In genomic region chr19:2061093-2061935, GRCh38 we compare ENCODE assay signal across 1 cellular context.
TF ChIP-seq lines count a peak whose summit lies in the region.

No MANE protein-coding gene starts in this region.

TF ChIP-seq in K562, 482 proteins besides CTCF, POLR2A, EP300 and RAD21 (continued from another document and continues in another):
- no peak; the same call in 1 of the 2 replicates for TF ChIP-seq GMEB1 (CRISPR knock-in tag; IDR thresholded peaks at IDR 0.05)
- peak; percentile 86 for TF ChIP-seq MEIS2 (IDR thresholded peaks at IDR 0.05; ENCODE audit: partially characterized antibody)
- peak; percentile 60 for TF ChIP-seq BHLHE40 (IDR thresholded peaks at IDR 0.05; ENCODE audit: low read length)
- no peak for TF ChIP-seq DNMT1 (IDR thresholded peaks at IDR 0.05)
- TF ChIP-seq SMARCB1 (IDR thresholded peaks at IDR 0.05; ENCODE audit: insufficient read length, low read depth), result no peak
- TF ChIP-seq HDAC3 (IDR thresholded peaks at IDR 0.05; ENCODE audit: borderline replicate concordance, partially characterized antibody), result no peak
- no peak for TF ChIP-seq SNIP1 (IDR thresholded peaks at IDR 0.05; ENCODE audit: low read depth)
- TF ChIP-seq HNRNPLL (IDR thresholded peaks at IDR 0.05; ENCODE audit: low read depth, low read length, poor library complexity, severe bottlenecking), result peak; percentile 28
- peak; percentile 85 for TF ChIP-seq CXXC5 (CRISPR knock-in tag; IDR thresholded peaks at IDR 0.05)
- TF ChIP-seq CBX3 (IDR thresholded peaks at IDR 0.05; ENCODE audit: borderline replicate concordance in 1 of 2, low read length in 2 of 2), result no peak
- TF ChIP-seq IFI16 (CRISPR knock-in tag; IDR thresholded peaks at IDR 0.05), result no peak
- no peak for TF ChIP-seq HSF4 (CRISPR knock-in tag; IDR thresholded peaks at IDR 0.05; ENCODE audit: borderline replicate concordance)
- TF ChIP-seq SREBF2 (CRISPR knock-in tag; IDR thresholded peaks at IDR 0.05), result no peak
- TF ChIP-seq NR4A1 (CRISPR knock-in tag; IDR thresholded peaks at IDR 0.05), result no peak
- TF ChIP-seq NR4A1 (tag; IDR thresholded peaks at IDR 0.05), result no peak
- peak; percentile 78 for TF ChIP-seq L3MBTL2 (IDR thresholded peaks at IDR 0.05)
- TF ChIP-seq KAT7 (CRISPR knock-in tag; IDR thresholded peaks at IDR 0.05; ENCODE audit: borderline replicate concordance), result peak; percentile 93; the same call in 1 of the 2 replicates
- no peak for TF ChIP-seq ZZZ3 (IDR thresholded peaks at IDR 0.05)
- no peak for TF ChIP-seq NUFIP1 (IDR thresholded peaks at IDR 0.05; ENCODE audit: partially characterized antibody)
- TF ChIP-seq DACH1 (IDR thresholded peaks at IDR 0.05; ENCODE audit: partially characterized antibody), result no peak
- no peak for TF ChIP-seq RHOXF2B (CRISPR knock-in tag; conservative IDR thresholded peaks at IDR 0.05)
- TF ChIP-seq PREB (CRISPR knock-in tag; IDR thresholded peaks at IDR 0.05), result peak; percentile 66; the same call in 1 of the 2 replicates
- TF ChIP-seq CBFA2T2 (conservative IDR thresholded peaks at IDR 0.05), result no peak
- TF ChIP-seq TARDBP (IDR thresholded peaks at IDR 0.05), result no peak; the same call in 1 of the 2 replicates
- no peak for TF ChIP-seq IRF2 (CRISPR knock-in tag; IDR thresholded peaks at IDR 0.05)
- TF ChIP-seq PPARD (CRISPR knock-in tag; IDR thresholded peaks at IDR 0.05), result no peak
- TF ChIP-seq ZBTB7A (IDR thresholded peaks at IDR 0.05; ENCODE audit: borderline replicate concordance, control insufficient read depth, low read depth, low read length), result peak; percentile 92
- no peak; the same call in 1 of the 2 replicates for TF ChIP-seq STAG1 (CRISPR knock-in tag; IDR thresholded peaks at IDR 0.05; ENCODE audit: borderline replicate concordance)
- no peak for TF ChIP-seq HNRNPUL1 (IDR thresholded peaks at IDR 0.05; ENCODE audit: low read length)
- peak; percentile 76; the same call in 1 of the 2 replicates for TF ChIP-seq RB1 (IDR thresholded peaks at IDR 0.05; ENCODE audit: low read depth)
- TF ChIP-seq RBM25 (IDR thresholded peaks at IDR 0.05; ENCODE audit: low read depth, low read length, severe bottlenecking), result peak; percentile 48
- no peak for TF ChIP-seq SIRT6 (IDR thresholded peaks at IDR 0.05; ENCODE audit: low read depth, low read length)
- TF ChIP-seq MEF2A (IDR thresholded peaks at IDR 0.05; ENCODE audit: control insufficient read depth, low read depth, low read length), result no peak
- no peak for TF ChIP-seq DDX20 (tag; IDR thresholded peaks at IDR 0.05; ENCODE audit: low read depth)
- TF ChIP-seq ATF7 (IDR thresholded peaks at IDR 0.05), result peak; percentile 82
- TF ChIP-seq U2AF1 (optimal IDR thresholded peaks at IDR 0.05; ENCODE audit: low read depth, low read length), result peak; percentile 72
- TF ChIP-seq ZBTB2 (IDR thresholded peaks at IDR 0.05), result no peak
- TF ChIP-seq RFX7 (CRISPR knock-in tag; IDR thresholded peaks at IDR 0.05), result no peak
- TF ChIP-seq KDM4B (IDR thresholded peaks at IDR 0.05; ENCODE audit: borderline replicate concordance in 2 of 2, low read depth in 1 of 2), result no peak
- TF ChIP-seq ZBTB34 (CRISPR knock-in tag; IDR thresholded peaks at IDR 0.05), result no peak
- no peak for TF ChIP-seq HINFP (tag; conservative IDR thresholded peaks at IDR 0.05; ENCODE audit: low read depth)
- TF ChIP-seq SP2 (IDR thresholded peaks at IDR 0.05; ENCODE audit: extremely low read depth, low read depth, low read length, poor library complexity, severe bottlenecking), result no peak
- TF ChIP-seq TCF3 (CRISPR knock-in tag; IDR thresholded peaks at IDR 0.05), result no peak
- no peak for TF ChIP-seq FUS (optimal IDR thresholded peaks at IDR 0.05; ENCODE audit: low read depth, low read length)
- no peak for TF ChIP-seq ZNF655 (CRISPR knock-in tag; IDR thresholded peaks at IDR 0.05)
- TF ChIP-seq E4F1 (CRISPR knock-in tag; IDR thresholded peaks at IDR 0.05; ENCODE audit: borderline replicate concordance), result no peak
- TF ChIP-seq XRCC4 (IDR thresholded peaks at IDR 0.05; ENCODE audit: extremely low read depth, insufficient read depth, insufficient read length), result no peak
- TF ChIP-seq ATF3 (IDR thresholded peaks at IDR 0.05), result peak; percentile 55; the same call in 1 of the 2 replicates
- no peak for TF ChIP-seq ATF3 (CRISPR knock-in tag; conservative IDR thresholded peaks at IDR 0.05)
- TF ChIP-seq WHSC1 (IDR thresholded peaks at IDR 0.05; ENCODE audit: low read length), result no peak
- TF ChIP-seq ZNF707 (CRISPR knock-in tag; conservative IDR thresholded peaks at IDR 0.05), result no peak
- TF ChIP-seq HEY1 (CRISPR knock-in tag; IDR thresholded peaks at IDR 0.05; ENCODE audit: borderline replicate concordance), result no peak; the same call in 1 of the 2 replicates
- TF ChIP-seq ZFX (CRISPR knock-in tag; IDR thresholded peaks at IDR 0.05), result peak; percentile 90
- TF ChIP-seq SAP30 (IDR thresholded peaks at IDR 0.05; ENCODE audit: borderline replicate concordance, insufficient read depth, low read depth, low read length, poor library complexity, severe bottlenecking), result peak; percentile 15
- no peak for TF ChIP-seq MECOM (CRISPR knock-in tag; IDR thresholded peaks at IDR 0.05)
- TF ChIP-seq FOXJ2 (tag; IDR thresholded peaks at IDR 0.05), result peak; percentile 58
- TF ChIP-seq ZNF280B (CRISPR knock-in tag; IDR thresholded peaks at IDR 0.05), result no peak
- TF ChIP-seq ZNF398 (CRISPR knock-in tag; IDR thresholded peaks at IDR 0.05), result no peak
